Comparison of ENCODE assay signal across 8 cellular contexts in genomic region chr3:9809615-9810356, GRCh38. TPM values are rescaled to one million over a fixed set of nuclear protein-coding genes. Genes with fewer than 3 reads are reported as not detected.
DNase-seq lines count a peak whose midpoint lies in the region; ATAC-seq and TF ChIP-seq lines count a peak whose summit lies in the region.

A gene with protein sequence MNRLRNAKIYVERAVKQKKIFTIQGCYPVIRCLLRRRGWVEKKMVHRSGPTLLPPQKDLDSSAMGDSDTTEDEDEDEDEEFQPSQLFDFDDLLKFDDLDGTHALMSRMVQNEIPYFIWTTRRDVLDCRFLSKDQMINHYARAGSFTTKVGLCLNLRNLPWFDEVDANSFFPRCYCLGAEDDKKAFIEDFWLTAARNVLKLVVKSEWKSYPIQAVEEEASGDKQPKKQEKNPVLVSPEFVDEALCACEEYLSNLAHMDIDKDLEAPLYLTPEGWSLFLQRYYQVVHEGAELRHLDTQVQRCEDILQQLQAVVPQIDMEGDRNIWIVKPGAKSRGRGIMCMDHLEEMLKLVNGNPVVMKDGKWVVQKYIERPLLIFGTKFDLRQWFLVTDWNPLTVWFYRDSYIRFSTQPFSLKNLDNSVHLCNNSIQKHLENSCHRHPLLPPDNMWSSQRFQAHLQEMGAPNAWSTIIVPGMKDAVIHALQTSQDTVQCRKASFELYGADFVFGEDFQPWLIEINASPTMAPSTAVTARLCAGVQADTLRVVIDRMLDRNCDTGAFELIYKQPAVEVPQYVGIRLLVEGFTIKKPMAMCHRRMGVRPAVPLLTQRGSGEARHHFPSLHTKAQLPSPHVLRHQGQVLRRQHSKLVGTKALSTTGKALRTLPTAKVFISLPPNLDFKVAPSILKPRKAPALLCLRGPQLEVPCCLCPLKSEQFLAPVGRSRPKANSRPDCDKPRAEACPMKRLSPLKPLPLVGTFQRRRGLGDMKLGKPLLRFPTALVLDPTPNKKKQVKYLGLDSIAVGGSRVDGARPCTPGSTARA (plus strand): TSS chr3:9810262. CDS start chr3:9810662, 400 bp downstream.

- 1% methylated on average over 31 to 67 of the region's 67 CpGs for WGBS in lung, 2 donors

- CTCF ChIA-PET in activated CD8-positive, alpha-beta memory T cell treated with anti-CD3 and anti-CD28 coated beads for 36 hours (lab: Charles Lee), result interaction anchor here (1.4 kb wide), 2 partner anchors 17 to 31 kb away, joined by 3 to 5 read pairs; no protein-coding TSS in a partner anchor

- DNase-seq in NCI-H1694 (lab: John Stamatoyannopoulos, UW), result peak; percentile 18
- DNase-seq in NCI-H1694 treated with DMSO at 0.1 percent for 48 hours (lab: John Stamatoyannopoulos, UW), result no peak
- peak; percentile 7 for DNase-seq in NCI-H748 treated with DMSO at 0.1 percent for 48 hours (lab: John Stamatoyannopoulos, UW)
- peak; percentile 82 for DNase-seq in lung (ENCODE audit: low spot score)
- peak; percentile 66 for DNase-seq in stimulated activated CD8-positive, alpha-beta memory T cell treated with anti-CD3 and anti-CD28 coated beads, Interleukin-4, amount 100 ng/mL, for 48 hours

- H3K27ac ChIP-seq in lung (ENCODE audit: low read depth in 1 of 2, low read length in 1 of 2), result peak within 1 kb of the TSS; percentile 91

- TF ChIP-seq CTCF in lung (IDR thresholded peaks at IDR 0.05; ENCODE audit: control extremely low read depth, extremely low read depth), result no peak

- H3K9ac ChIP-seq in endocrine pancreas (ENCODE audit: control insufficient read depth, insufficient read depth, low read length), result peak within 1 kb of the TSS; percentile 65

- H3K36me3 ChIP-seq in endocrine pancreas (ENCODE audit: control insufficient read depth, insufficient read depth, low read length) (peaks cover 6% of the 10 kb centered on the region), lung (ENCODE audit: control insufficient read depth in 2 of 2, insufficient read depth in 2 of 2, low read length in 2 of 2) (peaks cover 2 to 22% of the 10 kb centered on the region in 2 donors)

- H3K4me3 ChIP-seq in endocrine pancreas (ENCODE audit: control insufficient read depth, insufficient read depth, low read length) (no peak within 1 kb of the TSS), lung (peak within 1 kb of the TSS; percentile 68)

- H3K4me1 ChIP-seq in endocrine pancreas (ENCODE audit: control insufficient read depth, insufficient read depth, low read length), result no peaks in the 10 kb centered on the region
- H3K4me1 ChIP-seq in lung (ENCODE audit: control insufficient read depth in 2 of 2, insufficient read depth in 2 of 2, low read length in 2 of 2), result peaks cover 0 to 5% of the 10 kb centered on the region in 2 donors

- ATAC-seq in HG02973 (IDR thresholded peaks at IDR 0.05; ENCODE audit: unreplicated experiment) (peak; percentile 31), lung (ENCODE audit: insufficient read depth, low FRiP score) (peak; percentile 90)

- POLR2A ChIA-PET in activated CD8-positive, alpha-beta memory T cell treated with anti-CD3 and anti-CD28 coated beads for 36 hours (lab: Charles Lee), result interaction anchor here (0.6 to 2.5 kb wide), 6 partner anchors 14 to 201 kb away, joined by 3 to 11 read pairs (median 3); partner anchors contain the start of genes ARPC4, CAMK1 and TADA3

- no peaks in the 10 kb centered on the region for H3K9me3 ChIP-seq in endocrine pancreas (ENCODE audit: control insufficient read depth, low read length)
- no peaks in the 10 kb centered on the region for H3K9me3 ChIP-seq in lung (ENCODE audit: control insufficient read depth in 2 of 2, insufficient read depth in 1 of 2, low read length in 1 of 2)

- no peaks in the 10 kb centered on the region for H3K27me3 ChIP-seq in endocrine pancreas (ENCODE audit: control insufficient read depth, insufficient read depth, low read length)
- H3K27me3 ChIP-seq in lung (ENCODE audit: control insufficient read depth, insufficient read depth), result no peaks in the 10 kb centered on the region

RNA-seq across cellular contexts. Expression of the gene that starts here (rescaled TPM):
- 10 to 100 TPM; 22.2 to 23.0 TPM for total RNA-seq in activated CD8-positive, alpha-beta memory T cell treated with anti-CD3 and anti-CD28 coated beads for 36 hours
- total RNA-seq in lung, result 10 to 100 TPM; 40.7 to 82.3 TPM
- polyA plus RNA-seq in lung, result 10 to 100 TPM; 28.4 to 34.2 TPM
